ENCODE assay signal across 11 cellular contexts in genomic region chr13:92843549-92843948, GRCh38.
A peak's percentile ranks its signal among the peaks of the same experiment; 100 is the strongest.
DNase-seq lines count a peak whose midpoint lies in the region; ATAC-seq and TF ChIP-seq lines count a peak whose summit lies in the region.
"Had no signal": no experiment of that assay in that cellular context is flagged by ENCODE, and none has a peak within 500 bp of the region (broad histone marks: within the 10 kb centered on the region; RNA-seq: fewer than 3 reads in every experiment).

No MANE protein-coding gene starts in this region.

- no peaks in the 10 kb centered on the region for H3K79me2 ChIP-seq in fibroblast of lung (ENCODE audit: control insufficient read depth, insufficient read depth, low read length)

- in situ Hi-C loops in transverse colon (cut with MboI; ENCODE audit: low pct_ligation_motif_present in 1 of 4, low pct_unique_long_range_greater_than_20kb in 1 of 4, low sequenced_read_pairs in 3 of 4): no loop called here

- no peak for TF ChIP-seq CTCF in fibroblast of lung (conservative IDR thresholded peaks at IDR 0.05 in 1 of 2, IDR thresholded peaks at IDR 0.05 in 1 of 2; ENCODE audit: low read depth in 1 of 2, low read length in 2 of 2)
- TF ChIP-seq CTCF in omental fat pad (IDR thresholded peaks at IDR 0.05): no peak
- TF ChIP-seq CTCF in transverse colon (IDR thresholded peaks at IDR 0.05): no peak

- H3K4me1 ChIP-seq in fibroblast of lung (ENCODE audit: control insufficient read depth, extremely low read depth, insufficient read depth, low read length) (peaks cover 9% of the 10 kb centered on the region), transverse colon (no peaks in the 10 kb centered on the region)
- H3K4me1 ChIP-seq: vagina had no signal

- CTCF ChIA-PET in activated CD8-positive, alpha-beta T cell treated with anti-CD3 and anti-CD28 coated beads, Interleukin-2, amount 10 ng/mL, durations not matched to agents 7 days and 5 days (lab: Charles Lee): no interaction called here

- H3K4me3 ChIP-seq in fibroblast of lung (replicated peaks in 1 of 4; ENCODE audit: control extremely low read depth in 1 of 4, insufficient read depth in 1 of 4, low read depth in 3 of 4, low read length in 4 of 4): no peak overlapping the region
- H3K4me3 ChIP-seq in transverse colon: no peak overlapping the region
- H3K4me3 ChIP-seq: vagina had no signal

- H3K4me1 Mint-ChIP-seq in activated CD8-positive, alpha-beta T cell treated with anti-CD3 and anti-CD28 coated beads, Interleukin-2, amount 10 ng/mL, durations not matched to agents 7 days and 5 days (ENCODE audit: low read depth): no peaks in the 10 kb centered on the region

- H3K9me3 ChIP-seq in fibroblast of lung (ENCODE audit: control insufficient read depth, insufficient read depth, low read depth, low read length): no peaks in the 10 kb centered on the region
- H3K9me3 ChIP-seq in transverse colon: no peaks in the 10 kb centered on the region
- H3K9me3 ChIP-seq: vagina had no signal

- no peak overlapping the region for H3K4me3 Mint-ChIP-seq in activated CD8-positive, alpha-beta T cell treated with anti-CD3 and anti-CD28 coated beads, Interleukin-2, amount 10 ng/mL, durations not matched to agents 7 days and 5 days

- no peaks in the 10 kb centered on the region for H4K20me1 ChIP-seq in fibroblast of lung (ENCODE audit: control insufficient read depth, extremely low read depth, insufficient read depth, low read length)

- TF ChIP-seq POLR2A in transverse colon (IDR thresholded peaks at IDR 0.05): no peak

- 29 to 36% methylated on average over 3 to 4 of the region's 4 CpGs for WGBS in transverse colon (ENCODE audit: low coverage in 1 of 2), 2 donors

- no peaks in the 10 kb centered on the region for H3K36me3 Mint-ChIP-seq in activated CD8-positive, alpha-beta T cell treated with anti-CD3 and anti-CD28 coated beads, Interleukin-2, amount 10 ng/mL, durations not matched to agents 7 days and 5 days (ENCODE audit: low read depth)
- H3K36me3 Mint-ChIP-seq: activated naive CD4-positive, alpha-beta T cell treated with anti-CD3 and anti-CD28 coated beads, Interleukin-2, amount 50 U/mL, for 72 hours had no signal

- H3K9me3 Mint-ChIP-seq in activated CD8-positive, alpha-beta T cell treated with anti-CD3 and anti-CD28 coated beads, Interleukin-2, amount 10 ng/mL, durations not matched to agents 7 days and 5 days (ENCODE audit: insufficient read depth): peaks cover 3% of the 10 kb centered on the region

- no peak overlapping the region for H3K9ac ChIP-seq in fibroblast of lung (ENCODE audit: insufficient read depth, low read length)

- intact Hi-C loops in transverse colon (cut with DNase I; ENCODE audit: low total_unique reads): no loop called here

- no peaks in the 10 kb centered on the region for H3K36me3 ChIP-seq in fibroblast of lung (ENCODE audit: control insufficient read depth, insufficient read depth, low read length)
- H3K36me3 ChIP-seq in transverse colon: no peaks in the 10 kb centered on the region
- H3K36me3 ChIP-seq: vagina had no signal

- no peak overlapping the region for H3K4me2 ChIP-seq in fibroblast of lung (ENCODE audit: extremely low read depth, insufficient read depth, low read length)

- H3K27me3 ChIP-seq in fibroblast of lung (ENCODE audit: control insufficient read depth, insufficient read depth, low read length) (no peaks in the 10 kb centered on the region), transverse colon (no peaks in the 10 kb centered on the region)
- H3K27me3 ChIP-seq: vagina had no signal

- H3K27ac ChIP-seq in fibroblast of lung (ENCODE audit: insufficient read depth, low read length): no peak overlapping the region
- no peak overlapping the region for H3K27ac ChIP-seq in transverse colon
- H3K27ac ChIP-seq: vagina had no signal

- DNase-seq in COR-L47 (lab: John Stamatoyannopoulos, UW) (peak; percentile 60), NCI-H2171 treated with DMSO at 0.1 percent for 48 hours (lab: John Stamatoyannopoulos, UW) (peak; percentile 54), fibroblast of lung (ENCODE audit: low read depth in 2 of 2) (peak; percentile 87 to 88), omental fat pad (ENCODE audit: low spot score) (no peak), SKM-1 treated with dmso at 0.1 percent for 144 hours (lab: John Stamatoyannopoulos, UW; ENCODE audit: unreplicated experiment) (no peak), transverse colon (no peak)
- no peak for DNase-seq in activated CD8-positive, alpha-beta T cell treated with anti-CD3 and anti-CD28 coated beads, Interleukin-2, amount 10 ng/mL, durations not matched to agents 7 days and 5 days
- DNase-seq: GDM1 had no signal

- no peak overlapping the region for H3K27ac Mint-ChIP-seq in activated CD8-positive, alpha-beta T cell treated with anti-CD3 and anti-CD28 coated beads, Interleukin-2, amount 10 ng/mL, durations not matched to agents 7 days and 5 days
- H3K27ac Mint-ChIP-seq: activated naive CD4-positive, alpha-beta T cell treated with anti-CD3 and anti-CD28 coated beads, Interleukin-2, amount 50 U/mL, for 72 hours had no signal

- no peaks in the 10 kb centered on the region for H3K27me3 Mint-ChIP-seq in activated CD8-positive, alpha-beta T cell treated with anti-CD3 and anti-CD28 coated beads, Interleukin-2, amount 10 ng/mL, durations not matched to agents 7 days and 5 days (ENCODE audit: low read depth)

- TF ChIP-seq EP300 in transverse colon (IDR thresholded peaks at IDR 0.05; ENCODE audit: low read depth): no peak

- peak overlapping the region; percentile 34 for H2AFZ ChIP-seq in fibroblast of lung (ENCODE audit: low read length)

- POLR2A ChIA-PET in activated CD8-positive, alpha-beta T cell treated with anti-CD3 and anti-CD28 coated beads, Interleukin-2, amount 10 ng/mL, durations not matched to agents 7 days and 5 days (lab: Charles Lee): no interaction called here

- peak; percentile 46 for ATAC-seq in HG02840 (IDR thresholded peaks at IDR 0.05; ENCODE audit: low FRiP score, unreplicated experiment)
- no peak for ATAC-seq in omental fat pad (ENCODE audit: low FRiP score)
- ATAC-seq in activated CD8-positive, alpha-beta T cell treated with anti-CD3 and anti-CD28 coated beads, Interleukin-2, amount 10 ng/mL, durations not matched to agents 7 days and 5 days: no peak

Comparison
In these comparisons a context has a peak if more than half of its experiments do, and no peak if none do; other contexts are left out.
1. DNase-seq: peak in COR-L47 (single experiment), NCI-H2171 treated with DMSO at 0.1 percent for 48 hours (single experiment) and fibroblast of lung (2 of 2); none in omental fat pad (single experiment), SKM-1 treated with dmso at 0.1 percent for 144 hours (single experiment), transverse colon (single experiment) and activated CD8-positive, alpha-beta T cell treated with anti-CD3 and anti-CD28 coated beads, Interleukin-2, amount 10 ng/mL, durations not matched to agents 7 days and 5 days (single experiment).